ENCODE assay signal across 10 cellular contexts in genomic region chr17:56629450-56630187, GRCh38. TPM values are rescaled to one million over a fixed set of nuclear protein-coding genes. Genes with fewer than 3 reads are reported as not detected.
DNase-seq lines count a peak whose midpoint lies in the region; ATAC-seq, FAIRE-seq and TF ChIP-seq lines count a peak whose summit lies in the region.
"Had no signal": no experiment of that assay in that cellular context is flagged by ENCODE, and none has a peak within 500 bp of the region (broad histone marks: within the 10 kb centered on the region; RNA-seq: fewer than 3 reads in every experiment).

No MANE protein-coding gene starts in this region.

- no peak overlapping the region for H3K18ac ChIP-seq in H1 (ENCODE audit: extremely low read depth, low read length)

- peaks cover 0 to under 1% (median 0%) of the 10 kb centered on the region in 4 experiments; a peak in 1 of 7 replicates for H3K4me1 ChIP-seq in H1 (replicated peaks in 1 of 4; ENCODE audit: control insufficient read depth in 3 of 4, insufficient read depth in 4 of 4, low read length in 3 of 4)

- 46% methylated on average over 7 of the region's 7 CpGs; no CpG with 5 or more reads in 1 of the 2 experiments for WGBS in H1 (ENCODE audit: extremely low coverage in 1 of 2, insufficient coverage in 1 of 2, insufficient read length in 1 of 2, insufficient replicate concordance in 2 of 2, low coverage in 1 of 2, low lambda C conversion rate in 2 of 2, missing lambda C conversion rate in 1 of 2), 2 experiments

- no peak overlapping the region for H3K4ac ChIP-seq in H1 (replicated peaks; ENCODE audit: insufficient read length, low read depth, low read length)

- H3K27me3 Mint-ChIP-seq in activated T-cell treated with anti-CD3 and anti-CD28 coated beads, Interleukin-2, amount 50 U/mL, for 4 hours (ENCODE audit: low read depth), result peaks cover 9% of the 10 kb centered on the region

- H3K36me3 Mint-ChIP-seq in activated T-cell treated with anti-CD3 and anti-CD28 coated beads, Interleukin-2, amount 50 U/mL, for 4 hours (ENCODE audit: insufficient read depth), result no peaks in the 10 kb centered on the region

- no peak for TF ChIP-seq EP300 in H1 (IDR thresholded peaks at IDR 0.05; ENCODE audit: borderline replicate concordance in 1 of 2, low read depth in 2 of 2, low read length in 2 of 2)

- H3K4me3 Mint-ChIP-seq in activated T-cell treated with anti-CD3 and anti-CD28 coated beads, Interleukin-2, amount 50 U/mL, for 4 hours, result no peak overlapping the region

- H4K5ac ChIP-seq in H1 (ENCODE audit: insufficient read length, low read depth, low read length), result no peak overlapping the region

- H3K36me3 ChIP-seq in H1 (ENCODE audit: control insufficient read depth in 2 of 4, insufficient read depth in 4 of 4, low read length in 3 of 4), result no peaks in the 10 kb centered on the region

- no peak overlapping the region for H3K23ac ChIP-seq in H1 (ENCODE audit: insufficient read length)

- no peaks in the 10 kb centered on the region for H3K9me3 Mint-ChIP-seq in activated T-cell treated with anti-CD3 and anti-CD28 coated beads, Interleukin-2, amount 50 U/mL, for 4 hours

- peak; percentile 53 for TF ChIP-seq CTCF in NB4 (IDR thresholded peaks at IDR 0.05; ENCODE audit: low read depth, low read length)
- peak; percentile 69 to 78 (median 72) for TF ChIP-seq CTCF in H1 (IDR thresholded peaks at IDR 0.05; ENCODE audit: control extremely low read depth in 1 of 3, insufficient read depth in 1 of 3, low read depth in 1 of 3, low read length in 3 of 3)

- no peaks in the 10 kb centered on the region for H3K9me3 ChIP-seq in H1 (ENCODE audit: insufficient read depth in 2 of 2, low read depth in 1 of 2, low read length in 1 of 2)

- H3K27me3 ChIP-seq in H1 (replicated peaks in 1 of 4; ENCODE audit: control insufficient read depth in 3 of 4, extremely low read depth in 1 of 4, insufficient read depth in 3 of 4, low read length in 3 of 4), result no peaks in the 10 kb centered on the region

- no peak overlapping the region for H2AK5ac ChIP-seq in H1 (ENCODE audit: low read depth, low read length)

- TF ChIP-seq RAD21 in H1 (IDR thresholded peaks at IDR 0.05 in 1 of 2, conservative IDR thresholded peaks at IDR 0.05 in 1 of 2; ENCODE audit: low read depth in 2 of 2, low read length in 2 of 2), result peak; percentile 33 to 40; a peak in 3 of 4 replicates

- H2BK12ac ChIP-seq in H1 (ENCODE audit: low read depth, low read length), result no peak overlapping the region

- H2AFZ ChIP-seq in H1 (ENCODE audit: low read length), result no peak overlapping the region

- no peak overlapping the region for H3K27ac ChIP-seq in H1 (ENCODE audit: low read depth, low read length)

- H4K91ac ChIP-seq in H1 (replicated peaks; ENCODE audit: insufficient read length, low read length), result no peak overlapping the region

- TF ChIP-seq POLR2A in NB4 (IDR thresholded peaks at IDR 0.05; ENCODE audit: extremely low read depth, insufficient read length) (no peak), H1 (IDR thresholded peaks at IDR 0.05; ENCODE audit: control extremely low read depth in 1 of 2, low read depth in 2 of 2, low read length in 2 of 2) (no peak)

- H3K56ac ChIP-seq in H1 (replicated peaks; ENCODE audit: insufficient read length, low read depth, low read length), result no peak overlapping the region

- H2BK120ac ChIP-seq in H1 (replicated peaks; ENCODE audit: low read depth, low read length), result no peak overlapping the region

- ATAC-seq in activated T-cell treated with anti-CD3 and anti-CD28 coated beads, Interleukin-2, amount 50 U/mL, for 4 hours, result no peak
- no peak for ATAC-seq in GM19463 (IDR thresholded peaks at IDR 0.05; ENCODE audit: unreplicated experiment)
- ATAC-seq in GM18498 (IDR thresholded peaks at IDR 0.05; ENCODE audit: unreplicated experiment), result no peak
- ATAC-seq in GM18858 (IDR thresholded peaks at IDR 0.05; ENCODE audit: unreplicated experiment), result no peak

- no peaks in the 10 kb centered on the region for H3K79me2 ChIP-seq in H1 (ENCODE audit: control insufficient read depth in 1 of 2, insufficient read depth in 2 of 2, low read length in 2 of 2)

- no peaks in the 10 kb centered on the region for H4K20me1 ChIP-seq in H1 (replicated peaks in 1 of 2; ENCODE audit: control insufficient read depth in 1 of 2, insufficient read depth in 2 of 2, low read length in 2 of 2)

- H3K4me1 Mint-ChIP-seq in activated T-cell treated with anti-CD3 and anti-CD28 coated beads, Interleukin-2, amount 50 U/mL, for 4 hours (ENCODE audit: low read depth), result peaks cover 3% of the 10 kb centered on the region

- H2BK5ac ChIP-seq in H1 (ENCODE audit: low read depth, low read length), result no peak overlapping the region

- no peak overlapping the region for H3K4me2 ChIP-seq in H1 (ENCODE audit: insufficient read depth in 1 of 2, low read depth in 2 of 2, low read length in 2 of 2)

- POLR2A ChIA-PET in H1 (lab: Charles Lee; ENCODE audit: partially characterized antibody), result no interaction called here

- no peak overlapping the region for H2BK15ac ChIP-seq in H1 (ENCODE audit: low read length)

- H3K4me3 ChIP-seq in NB4 (ENCODE audit: low read depth, low read length) (no peak overlapping the region), H1 (ENCODE audit: extremely low read depth in 1 of 4, insufficient read depth in 2 of 4, low read depth in 3 of 4, low read length in 4 of 4) (no peak overlapping the region)

- H3K79me1 ChIP-seq in H1 (ENCODE audit: low read depth, low read length), result no peaks in the 10 kb centered on the region

- peak; percentile 77 for FAIRE-seq in H1 (lab: Jason Lieb, UNC)

- H3K14ac ChIP-seq in H1 (ENCODE audit: insufficient read length), result no peak overlapping the region

- H4K8ac ChIP-seq in H1 (ENCODE audit: extremely low read depth, insufficient read depth, low read length), result no peak overlapping the region

- no peak overlapping the region for H2BK20ac ChIP-seq in H1 (ENCODE audit: low read length)

- CTCF ChIA-PET in H1 (lab: Charles Lee; ENCODE audit: partially characterized antibody), result interaction anchor here (0.7 to 3.2 kb wide), 26 partner anchors 9 to 328 kb away, joined by 3 to 21 read pairs (median 4); partner anchors contain the start of gene NOG

- DNase-seq in activated T-cell treated with anti-CD3 and anti-CD28 coated beads for 1 hour (ENCODE audit: low read depth) (peak; percentile 3), NB4 (ENCODE audit: low read depth) (peak; percentile 35), H1 (ENCODE audit: low read depth in 1 of 2, low spot score in 2 of 2) (peak; percentile 29 to 50), smooth muscle cell of the brain vasculature (ENCODE audit: low read depth, low spot score) (peak; percentile 1)
- DNase-seq in activated T-cell treated with anti-CD3 and anti-CD28 coated beads, Interleukin-2, amount 50 U/mL, for 4 hours, result no peak
- DNase-seq: DMS79, left cardiac atrium had no signal

- H3K9ac ChIP-seq in H1 (replicated peaks in 1 of 4; ENCODE audit: extremely low read depth in 1 of 4, low read depth in 3 of 4, low read length in 3 of 4), result no peak overlapping the region

- H3K23me2 ChIP-seq in H1 (ENCODE audit: low read depth, low read length), result no peaks in the 10 kb centered on the region

TF ChIP-seq in H1, 55 proteins besides CTCF, POLR2A, EP300 and RAD21:
- TF ChIP-seq KDM1A (IDR thresholded peaks at IDR 0.05; ENCODE audit: borderline replicate concordance, low read length), result no peak
- TF ChIP-seq E2F6 (IDR thresholded peaks at IDR 0.05), result 0 out of 2 replicates have a peak, but pooled peaks have one; percentile 21
- TF ChIP-seq CBX8 (IDR thresholded peaks at IDR 0.05; ENCODE audit: borderline replicate concordance, low read depth, low read length), result no peak
- 0 out of 2 replicates have a peak, but pooled peaks have one; percentile 32 for TF ChIP-seq CREB1 (IDR thresholded peaks at IDR 0.05)
- peak; percentile 45; the same call in 1 of the 2 replicates for TF ChIP-seq MAX (IDR thresholded peaks at IDR 0.05)
TF ChIP-seq in H1: peak in this region for 3.

RNA-seq across cellular contexts. Expression of gene NOG, which starts 36.1 kb away (rescaled TPM):
- total RNA-seq in activated T-cell treated with anti-CD3 and anti-CD28 coated beads, Interleukin-2, amount 50 U/mL, for 4 hours, result under 1 TPM; 0.37 to 0.89 (median 0.43) TPM
- 0.23 and 0.35 TPM in 2 replicates for total RNA-seq in H1 (2021; fragmentation: NEBNext Ultra II Directional; extraction: Animal tissue kit (Norgen Biotek cat#: 25700))
- 0.35 and 0.58 TPM in 2 replicates for polyA plus RNA-seq in H1 (2011; rRNA removed)
- 0.28 TPM for polyA plus RNA-seq in H1 (2011; cell fraction: cytosol; rRNA removed)
- polyA plus RNA-seq in H1 (2011; cell fraction: nucleus; rRNA removed), result 0.37 TPM
- polyA plus RNA-seq in H1 (2012, experiment 1 of 2), result 0.12 to 0.30 TPM (median 0.25 TPM) in 4 replicates
- polyA plus RNA-seq in H1 (2012, experiment 2 of 2), result 0.16 TPM
- 0.14 TPM for polyA plus RNA-seq in H1 (2013, experiment 1 of 2)
- 0.15 TPM for polyA plus RNA-seq in H1 (2013, experiment 2 of 2)
- polyA minus RNA-seq in H1 (2011; rRNA and poly(A)+ RNA removed), result 0.13 TPM in 1 of 2 replicates, not detected in the other
- 0.81 TPM for polyA minus RNA-seq in H1 (2011; cell fraction: cytosol; rRNA and poly(A)+ RNA removed)
- 0.40 TPM for polyA minus RNA-seq in H1 (2011; cell fraction: nucleus; rRNA and poly(A)+ RNA removed)
